Comparison of ENCODE assay signal across 1 cellular context in the genomic region with DNA sequence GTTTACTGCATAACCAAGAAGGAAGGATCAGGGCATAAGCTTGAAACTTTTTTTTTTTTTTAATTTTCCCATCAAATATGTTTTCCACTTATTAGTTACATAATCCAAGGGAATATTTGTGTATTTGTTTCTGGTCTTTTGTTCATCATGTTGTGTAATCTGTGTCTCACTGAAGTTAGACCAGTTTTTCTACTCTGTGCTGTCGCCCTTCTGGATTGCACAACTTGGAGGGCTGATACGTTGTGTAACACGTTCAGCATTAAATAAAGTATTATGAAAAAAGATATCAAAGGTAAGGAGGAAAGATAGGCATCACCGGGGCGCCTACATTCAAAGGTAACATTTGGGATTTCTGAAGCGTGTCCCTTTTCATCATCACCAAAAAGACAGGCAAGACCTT.
TF ChIP-seq lines count a peak whose summit lies in the region.

No MANE protein-coding gene starts in this region.

TF ChIP-seq in HepG2, 621 proteins besides CTCF, POLR2A, EP300 and RAD21 (continues in another document):
- TF ChIP-seq ARNTL (CRISPR knock-in tag; IDR thresholded peaks at IDR 0.05) (no peak), ZNF431 (CRISPR knock-in tag; IDR thresholded peaks at IDR 0.05; ENCODE audit: borderline replicate concordance, low read depth) (no peak), ASH2L (IDR thresholded peaks at IDR 0.05; ENCODE audit: insufficient read length, low read depth, low read length) (no peak), HMG20A (CRISPR knock-in tag; IDR thresholded peaks at IDR 0.05; ENCODE audit: borderline replicate concordance) (0 out of 2 replicates have a peak, but pooled peaks have one; percentile 19), PLRG1 (conservative IDR thresholded peaks at IDR 0.05) (no peak), SOX13 (IDR thresholded peaks at IDR 0.05) (no peak), SOX13 (CRISPR knock-in tag; conservative IDR thresholded peaks at IDR 0.05 in 1 of 2, IDR thresholded peaks at IDR 0.05 in 1 of 2) (peak in 1 of 2 experiments; percentile 34; a peak in 1 of 4 replicates), SATB2 (CRISPR knock-in tag; IDR thresholded peaks at IDR 0.05) (no peak), ZNF510 (CRISPR knock-in tag; IDR thresholded peaks at IDR 0.05; ENCODE audit: low read depth) (no peak), SMAD1 (CRISPR knock-in tag; IDR thresholded peaks at IDR 0.05; ENCODE audit: borderline replicate concordance, low read depth) (no peak), RORA (CRISPR knock-in tag; IDR thresholded peaks at IDR 0.05) (no peak), ZNF234 (CRISPR knock-in tag; conservative IDR thresholded peaks at IDR 0.05) (no peak), SCMH1 (CRISPR knock-in tag; IDR thresholded peaks at IDR 0.05; ENCODE audit: borderline replicate concordance) (no peak), XBP1 (CRISPR knock-in tag; IDR thresholded peaks at IDR 0.05) (no peak), CEBPB (IDR thresholded peaks at IDR 0.05; ENCODE audit: borderline replicate concordance, low read depth, low read length) (peak; percentile 95), MAFK (conservative IDR thresholded peaks at IDR 0.05 in 1 of 2, IDR thresholded peaks at IDR 0.05 in 1 of 2; ENCODE audit: low read length in 2 of 2) (no peak), ZNF567 (CRISPR knock-in tag; IDR thresholded peaks at IDR 0.05; ENCODE audit: borderline replicate concordance) (no peak), AHR (CRISPR knock-in tag; IDR thresholded peaks at IDR 0.05) (no peak), HOXA5 (CRISPR knock-in tag; IDR thresholded peaks at IDR 0.05) (no peak), ZNF225 (CRISPR knock-in tag; IDR thresholded peaks at IDR 0.05) (no peak), SOX5 (CRISPR knock-in tag; IDR thresholded peaks at IDR 0.05; ENCODE audit: borderline replicate concordance) (peak; percentile 67; the same call in 1 of the 2 replicates), ZNF850 (CRISPR knock-in tag; conservative IDR thresholded peaks at IDR 0.05) (no peak), ZSCAN31 (CRISPR knock-in tag; IDR thresholded peaks at IDR 0.05; ENCODE audit: low read depth) (no peak), NFE2L2 (IDR thresholded peaks at IDR 0.05; ENCODE audit: low read length) (no peak), SOX6 (IDR thresholded peaks at IDR 0.05) (no peak), SOX6 (CRISPR knock-in tag; IDR thresholded peaks at IDR 0.05) (peak; percentile 39; the same call in 1 of the 2 replicates), NPAS2 (CRISPR knock-in tag; IDR thresholded peaks at IDR 0.05; ENCODE audit: borderline replicate concordance) (no peak), SUZ12 (IDR thresholded peaks at IDR 0.05; ENCODE audit: low read depth, low read length) (no peak), AKAP8 (CRISPR knock-in tag; IDR thresholded peaks at IDR 0.05) (no peak), SRSF4 (IDR thresholded peaks at IDR 0.05; ENCODE audit: low read depth, low read length, poor library complexity, severe bottlenecking) (no peak), MZF1 (CRISPR knock-in tag; IDR thresholded peaks at IDR 0.05; ENCODE audit: borderline replicate concordance) (no peak), SMC3 (IDR thresholded peaks at IDR 0.05; ENCODE audit: low read length) (no peak), CBX5 (CRISPR knock-in tag; IDR thresholded peaks at IDR 0.05; ENCODE audit: borderline replicate concordance) (no peak), MIXL1 (CRISPR knock-in tag; IDR thresholded peaks at IDR 0.05) (no peak), GATAD2A (CRISPR knock-in tag; IDR thresholded peaks at IDR 0.05) (peak; percentile 40; the same call in 1 of the 2 replicates), ZNF24 (IDR thresholded peaks at IDR 0.05) (no peak), ZNF558 (CRISPR knock-in tag; IDR thresholded peaks at IDR 0.05; ENCODE audit: borderline replicate concordance) (no peak), POLR2G (IDR thresholded peaks at IDR 0.05; ENCODE audit: low read depth, low read length) (no peak), PHF5A (CRISPR knock-in tag; IDR thresholded peaks at IDR 0.05; ENCODE audit: low read depth, unreplicated experiment) (no peak), KLF15 (CRISPR knock-in tag; IDR thresholded peaks at IDR 0.05; ENCODE audit: borderline replicate concordance) (no peak)
- TF ChIP-seq, protein P1, sequence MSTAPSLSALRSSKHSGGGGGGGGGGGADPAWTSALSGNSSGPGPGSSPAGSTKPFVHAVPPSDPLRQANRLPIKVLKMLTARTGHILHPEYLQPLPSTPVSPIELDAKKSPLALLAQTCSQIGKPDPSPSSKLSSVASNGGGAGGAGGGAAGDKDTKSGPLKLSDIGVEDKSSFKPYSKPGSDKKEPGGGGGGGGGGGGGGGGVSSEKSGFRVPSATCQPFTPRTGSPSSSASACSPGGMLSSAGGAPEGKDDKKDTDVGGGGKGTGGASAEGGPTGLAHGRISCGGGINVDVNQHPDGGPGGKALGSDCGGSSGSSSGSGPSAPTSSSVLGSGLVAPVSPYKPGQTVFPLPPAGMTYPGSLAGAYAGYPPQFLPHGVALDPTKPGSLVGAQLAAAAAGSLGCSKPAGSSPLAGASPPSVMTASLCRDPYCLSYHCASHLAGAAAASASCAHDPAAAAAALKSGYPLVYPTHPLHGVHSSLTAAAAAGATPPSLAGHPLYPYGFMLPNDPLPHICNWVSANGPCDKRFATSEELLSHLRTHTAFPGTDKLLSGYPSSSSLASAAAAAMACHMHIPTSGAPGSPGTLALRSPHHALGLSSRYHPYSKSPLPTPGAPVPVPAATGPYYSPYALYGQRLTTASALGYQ (CRISPR knock-in tag; IDR thresholded peaks at IDR 0.05): no peak
- TF ChIP-seq, protein P2, sequence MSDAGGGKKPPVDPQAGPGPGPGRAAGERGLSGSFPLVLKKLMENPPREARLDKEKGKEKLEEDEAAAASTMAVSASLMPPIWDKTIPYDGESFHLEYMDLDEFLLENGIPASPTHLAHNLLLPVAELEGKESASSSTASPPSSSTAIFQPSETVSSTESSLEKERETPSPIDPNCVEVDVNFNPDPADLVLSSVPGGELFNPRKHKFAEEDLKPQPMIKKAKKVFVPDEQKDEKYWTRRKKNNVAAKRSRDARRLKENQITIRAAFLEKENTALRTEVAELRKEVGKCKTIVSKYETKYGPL (CRISPR knock-in tag; IDR thresholded peaks at IDR 0.05): peak; percentile 78; the same call in 1 of the 2 replicates
- TF ChIP-seq, protein P3, sequence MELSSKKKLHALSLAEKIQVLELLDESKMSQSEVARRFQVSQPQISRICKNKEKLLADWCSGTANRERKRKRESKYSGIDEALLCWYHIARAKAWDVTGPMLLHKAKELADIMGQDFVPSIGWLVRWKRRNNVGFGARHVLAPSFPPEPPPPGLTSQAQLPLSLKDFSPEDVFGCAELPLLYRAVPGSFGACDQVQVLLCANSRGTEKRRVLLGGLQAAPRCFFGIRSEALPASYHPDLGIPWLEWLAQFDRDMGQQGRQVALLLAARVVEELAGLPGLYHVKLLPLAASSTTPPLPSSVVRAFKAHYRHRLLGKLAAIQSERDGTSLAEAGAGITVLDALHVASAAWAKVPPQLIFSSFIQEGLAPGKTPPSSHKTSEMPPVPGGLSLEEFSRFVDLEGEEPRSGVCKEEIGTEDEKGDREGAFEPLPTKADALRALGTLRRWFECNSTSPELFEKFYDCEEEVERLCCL (CRISPR knock-in tag; IDR thresholded peaks at IDR 0.05; ENCODE audit: borderline replicate concordance): no peak
- TF ChIP-seq, protein P4, sequence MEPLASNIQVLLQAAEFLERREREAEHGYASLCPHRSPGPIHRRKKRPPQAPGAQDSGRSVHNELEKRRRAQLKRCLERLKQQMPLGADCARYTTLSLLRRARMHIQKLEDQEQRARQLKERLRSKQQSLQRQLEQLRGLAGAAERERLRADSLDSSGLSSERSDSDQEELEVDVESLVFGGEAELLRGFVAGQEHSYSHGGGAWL (CRISPR knock-in tag; IDR thresholded peaks at IDR 0.05): no peak
- TF ChIP-seq, protein P5, sequence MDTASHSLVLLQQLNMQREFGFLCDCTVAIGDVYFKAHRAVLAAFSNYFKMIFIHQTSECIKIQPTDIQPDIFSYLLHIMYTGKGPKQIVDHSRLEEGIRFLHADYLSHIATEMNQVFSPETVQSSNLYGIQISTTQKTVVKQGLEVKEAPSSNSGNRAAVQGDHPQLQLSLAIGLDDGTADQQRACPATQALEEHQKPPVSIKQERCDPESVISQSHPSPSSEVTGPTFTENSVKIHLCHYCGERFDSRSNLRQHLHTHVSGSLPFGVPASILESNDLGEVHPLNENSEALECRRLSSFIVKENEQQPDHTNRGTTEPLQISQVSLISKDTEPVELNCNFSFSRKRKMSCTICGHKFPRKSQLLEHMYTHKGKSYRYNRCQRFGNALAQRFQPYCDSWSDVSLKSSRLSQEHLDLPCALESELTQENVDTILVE (CRISPR knock-in tag; IDR thresholded peaks at IDR 0.05): no peak
- TF ChIP-seq, protein P6, sequence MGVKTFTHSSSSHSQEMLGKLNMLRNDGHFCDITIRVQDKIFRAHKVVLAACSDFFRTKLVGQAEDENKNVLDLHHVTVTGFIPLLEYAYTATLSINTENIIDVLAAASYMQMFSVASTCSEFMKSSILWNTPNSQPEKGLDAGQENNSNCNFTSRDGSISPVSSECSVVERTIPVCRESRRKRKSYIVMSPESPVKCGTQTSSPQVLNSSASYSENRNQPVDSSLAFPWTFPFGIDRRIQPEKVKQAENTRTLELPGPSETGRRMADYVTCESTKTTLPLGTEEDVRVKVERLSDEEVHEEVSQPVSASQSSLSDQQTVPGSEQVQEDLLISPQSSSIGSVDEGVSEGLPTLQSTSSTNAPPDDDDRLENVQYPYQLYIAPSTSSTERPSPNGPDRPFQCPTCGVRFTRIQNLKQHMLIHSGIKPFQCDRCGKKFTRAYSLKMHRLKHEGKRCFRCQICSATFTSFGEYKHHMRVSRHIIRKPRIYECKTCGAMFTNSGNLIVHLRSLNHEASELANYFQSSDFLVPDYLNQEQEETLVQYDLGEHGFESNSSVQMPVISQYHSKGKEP (CRISPR knock-in tag; IDR thresholded peaks at IDR 0.05): no peak
- TF ChIP-seq, protein P7, sequence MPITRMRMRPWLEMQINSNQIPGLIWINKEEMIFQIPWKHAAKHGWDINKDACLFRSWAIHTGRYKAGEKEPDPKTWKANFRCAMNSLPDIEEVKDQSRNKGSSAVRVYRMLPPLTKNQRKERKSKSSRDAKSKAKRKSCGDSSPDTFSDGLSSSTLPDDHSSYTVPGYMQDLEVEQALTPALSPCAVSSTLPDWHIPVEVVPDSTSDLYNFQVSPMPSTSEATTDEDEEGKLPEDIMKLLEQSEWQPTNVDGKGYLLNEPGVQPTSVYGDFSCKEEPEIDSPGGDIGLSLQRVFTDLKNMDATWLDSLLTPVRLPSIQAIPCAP (CRISPR knock-in tag; IDR thresholded peaks at IDR 0.05; ENCODE audit: low read depth): no peak
- TF ChIP-seq, protein P8, sequence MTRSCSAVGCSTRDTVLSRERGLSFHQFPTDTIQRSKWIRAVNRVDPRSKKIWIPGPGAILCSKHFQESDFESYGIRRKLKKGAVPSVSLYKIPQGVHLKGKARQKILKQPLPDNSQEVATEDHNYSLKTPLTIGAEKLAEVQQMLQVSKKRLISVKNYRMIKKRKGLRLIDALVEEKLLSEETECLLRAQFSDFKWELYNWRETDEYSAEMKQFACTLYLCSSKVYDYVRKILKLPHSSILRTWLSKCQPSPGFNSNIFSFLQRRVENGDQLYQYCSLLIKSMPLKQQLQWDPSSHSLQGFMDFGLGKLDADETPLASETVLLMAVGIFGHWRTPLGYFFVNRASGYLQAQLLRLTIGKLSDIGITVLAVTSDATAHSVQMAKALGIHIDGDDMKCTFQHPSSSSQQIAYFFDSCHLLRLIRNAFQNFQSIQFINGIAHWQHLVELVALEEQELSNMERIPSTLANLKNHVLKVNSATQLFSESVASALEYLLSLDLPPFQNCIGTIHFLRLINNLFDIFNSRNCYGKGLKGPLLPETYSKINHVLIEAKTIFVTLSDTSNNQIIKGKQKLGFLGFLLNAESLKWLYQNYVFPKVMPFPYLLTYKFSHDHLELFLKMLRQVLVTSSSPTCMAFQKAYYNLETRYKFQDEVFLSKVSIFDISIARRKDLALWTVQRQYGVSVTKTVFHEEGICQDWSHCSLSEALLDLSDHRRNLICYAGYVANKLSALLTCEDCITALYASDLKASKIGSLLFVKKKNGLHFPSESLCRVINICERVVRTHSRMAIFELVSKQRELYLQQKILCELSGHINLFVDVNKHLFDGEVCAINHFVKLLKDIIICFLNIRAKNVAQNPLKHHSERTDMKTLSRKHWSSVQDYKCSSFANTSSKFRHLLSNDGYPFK (CRISPR knock-in tag; IDR thresholded peaks at IDR 0.05; ENCODE audit: borderline replicate concordance): no peak
- TF ChIP-seq, protein P9, sequence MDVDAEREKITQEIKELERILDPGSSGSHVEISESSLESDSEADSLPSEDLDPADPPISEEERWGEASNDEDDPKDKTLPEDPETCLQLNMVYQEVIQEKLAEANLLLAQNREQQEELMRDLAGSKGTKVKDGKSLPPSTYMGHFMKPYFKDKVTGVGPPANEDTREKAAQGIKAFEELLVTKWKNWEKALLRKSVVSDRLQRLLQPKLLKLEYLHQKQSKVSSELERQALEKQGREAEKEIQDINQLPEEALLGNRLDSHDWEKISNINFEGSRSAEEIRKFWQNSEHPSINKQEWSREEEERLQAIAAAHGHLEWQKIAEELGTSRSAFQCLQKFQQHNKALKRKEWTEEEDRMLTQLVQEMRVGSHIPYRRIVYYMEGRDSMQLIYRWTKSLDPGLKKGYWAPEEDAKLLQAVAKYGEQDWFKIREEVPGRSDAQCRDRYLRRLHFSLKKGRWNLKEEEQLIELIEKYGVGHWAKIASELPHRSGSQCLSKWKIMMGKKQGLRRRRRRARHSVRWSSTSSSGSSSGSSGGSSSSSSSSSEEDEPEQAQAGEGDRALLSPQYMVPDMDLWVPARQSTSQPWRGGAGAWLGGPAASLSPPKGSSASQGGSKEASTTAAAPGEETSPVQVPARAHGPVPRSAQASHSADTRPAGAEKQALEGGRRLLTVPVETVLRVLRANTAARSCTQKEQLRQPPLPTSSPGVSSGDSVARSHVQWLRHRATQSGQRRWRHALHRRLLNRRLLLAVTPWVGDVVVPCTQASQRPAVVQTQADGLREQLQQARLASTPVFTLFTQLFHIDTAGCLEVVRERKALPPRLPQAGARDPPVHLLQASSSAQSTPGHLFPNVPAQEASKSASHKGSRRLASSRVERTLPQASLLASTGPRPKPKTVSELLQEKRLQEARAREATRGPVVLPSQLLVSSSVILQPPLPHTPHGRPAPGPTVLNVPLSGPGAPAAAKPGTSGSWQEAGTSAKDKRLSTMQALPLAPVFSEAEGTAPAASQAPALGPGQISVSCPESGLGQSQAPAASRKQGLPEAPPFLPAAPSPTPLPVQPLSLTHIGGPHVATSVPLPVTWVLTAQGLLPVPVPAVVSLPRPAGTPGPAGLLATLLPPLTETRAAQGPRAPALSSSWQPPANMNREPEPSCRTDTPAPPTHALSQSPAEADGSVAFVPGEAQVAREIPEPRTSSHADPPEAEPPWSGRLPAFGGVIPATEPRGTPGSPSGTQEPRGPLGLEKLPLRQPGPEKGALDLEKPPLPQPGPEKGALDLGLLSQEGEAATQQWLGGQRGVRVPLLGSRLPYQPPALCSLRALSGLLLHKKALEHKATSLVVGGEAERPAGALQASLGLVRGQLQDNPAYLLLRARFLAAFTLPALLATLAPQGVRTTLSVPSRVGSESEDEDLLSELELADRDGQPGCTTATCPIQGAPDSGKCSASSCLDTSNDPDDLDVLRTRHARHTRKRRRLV (CRISPR knock-in tag; IDR thresholded peaks at IDR 0.05): no peak
- TF ChIP-seq, protein P10, sequence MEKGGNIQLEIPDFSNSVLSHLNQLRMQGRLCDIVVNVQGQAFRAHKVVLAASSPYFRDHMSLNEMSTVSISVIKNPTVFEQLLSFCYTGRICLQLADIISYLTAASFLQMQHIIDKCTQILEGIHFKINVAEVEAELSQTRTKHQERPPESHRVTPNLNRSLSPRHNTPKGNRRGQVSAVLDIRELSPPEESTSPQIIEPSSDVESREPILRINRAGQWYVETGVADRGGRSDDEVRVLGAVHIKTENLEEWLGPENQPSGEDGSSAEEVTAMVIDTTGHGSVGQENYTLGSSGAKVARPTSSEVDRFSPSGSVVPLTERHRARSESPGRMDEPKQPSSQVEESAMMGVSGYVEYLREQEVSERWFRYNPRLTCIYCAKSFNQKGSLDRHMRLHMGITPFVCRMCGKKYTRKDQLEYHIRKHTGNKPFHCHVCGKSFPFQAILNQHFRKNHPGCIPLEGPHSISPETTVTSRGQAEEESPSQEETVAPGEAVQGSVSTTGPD (CRISPR knock-in tag; IDR thresholded peaks at IDR 0.05): no peak
